8 cellular contexts compared by ENCODE assay signal in the genomic region with DNA sequence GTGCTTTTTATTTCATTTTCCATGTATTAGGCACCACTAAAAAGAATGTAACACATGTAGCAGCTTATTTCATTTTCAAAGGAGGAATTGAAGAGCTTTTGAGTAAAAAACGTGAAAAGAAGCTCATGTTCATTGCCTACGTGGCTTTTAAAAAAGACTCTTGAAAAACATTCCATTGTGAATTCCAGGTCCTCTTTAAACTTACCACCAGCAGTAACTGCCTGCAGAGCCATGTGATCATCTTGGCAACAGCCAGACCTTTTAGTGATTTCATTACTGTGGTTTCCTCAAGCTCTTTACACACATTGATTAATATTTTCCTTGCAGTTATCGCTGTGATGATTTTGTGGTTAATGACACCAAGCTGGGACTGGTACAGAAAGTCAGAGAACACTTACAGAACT. TPM values are rescaled to one million over a fixed set of nuclear protein-coding genes. Genes with fewer than 3 reads are reported as not detected.
A peak's percentile ranks its signal among the peaks of the same experiment; 100 is the strongest.
DNase-seq lines count a peak whose midpoint lies in the region; ATAC-seq and TF ChIP-seq lines count a peak whose summit lies in the region.

No MANE protein-coding gene starts in this region.

- no peaks in the 10 kb centered on the region for H3K9me3 Mint-ChIP-seq in naive thymus-derived CD4-positive, alpha-beta T cell

- no TSS peak for BruUV-seq in Panc1 (replicated peaks; lab: Mats Ljungman, UMichigan)

- H3K27me3 ChIP-seq in Panc1 (ENCODE audit: control insufficient read depth, insufficient read depth, low read length), result no peaks in the 10 kb centered on the region
- no peaks in the 10 kb centered on the region for H3K27me3 ChIP-seq in naive thymus-derived CD4-positive, alpha-beta T cell (ENCODE audit: control insufficient read depth in 2 of 2, insufficient read depth in 2 of 2, low read length in 2 of 2)

- H3K4me1 ChIP-seq in Panc1 (ENCODE audit: control insufficient read depth, insufficient read depth, low read length), result peaks cover 39% of the 10 kb centered on the region
- peaks cover 4 to 11% of the 10 kb centered on the region in 2 donors for H3K4me1 ChIP-seq in naive thymus-derived CD4-positive, alpha-beta T cell (ENCODE audit: control insufficient read depth in 2 of 2, insufficient read depth in 2 of 2, low read length in 2 of 2)

- no peak for TF ChIP-seq CTCF in Panc1 (IDR thresholded peaks at IDR 0.05)

- H3K36me3 Mint-ChIP-seq in naive thymus-derived CD4-positive, alpha-beta T cell, result peaks cover 5 to 36% (median 14%) of the 10 kb centered on the region in 5 donors

- H3K36me3 ChIP-seq in Panc1 (ENCODE audit: control insufficient read depth, insufficient read depth, low read length), result peaks cover 4% of the 10 kb centered on the region; the same call in 1 of the 2 replicates
- H3K36me3 ChIP-seq in naive thymus-derived CD4-positive, alpha-beta T cell (ENCODE audit: control insufficient read depth in 2 of 3, insufficient read depth in 3 of 3, low read length in 3 of 3), result peaks cover 0 to 23% (median 5%) of the 10 kb centered on the region in 3 experiments

- DNase-seq in GM04503 (ENCODE audit: low read depth) (peak; percentile 89), Panc1 (ENCODE audit: low read depth, low spot score) (peak; percentile 35), epithelial cell of prostate (ENCODE audit: low read depth, low spot score) (peak; percentile 75), OCI-M1 (lab: John Stamatoyannopoulos, UW) (no peak), cerebellar nuclear complex (lab: John Stamatoyannopoulos, UW) (no peak)
- peak in 1 of 9 donors; percentile 12 for DNase-seq in naive thymus-derived CD4-positive, alpha-beta T cell

- no peak overlapping the region for H3K4me3 Mint-ChIP-seq in naive thymus-derived CD4-positive, alpha-beta T cell

- H3K27ac Mint-ChIP-seq in naive thymus-derived CD4-positive, alpha-beta T cell, result peak overlapping the region in 6 of 9 donors; percentile 30 to 88 (median 66)

- POLR2A ChIA-PET in Panc1 (lab: Charles Lee), result interaction anchor here (0.8 kb wide), 1 partner anchor 32 kb away, joined by 3 read pairs; no protein-coding TSS in a partner anchor
- POLR2A ChIA-PET in naive thymus-derived CD4-positive, alpha-beta T cell (lab: Charles Lee), result interaction anchor here (0.8 to 2.2 kb wide), 4 partner anchors 28 to 66 kb away, joined by 4 to 9 read pairs (median 5); a partner anchor contains a TSS

- peaks cover 11 to 62% (median 53%) of the 10 kb centered on the region in 7 donors for H3K4me1 Mint-ChIP-seq in naive thymus-derived CD4-positive, alpha-beta T cell

- intact Hi-C loops in Panc1 (cut with micrococcal nuclease; ENCODE audit: unreplicated experiment), result no loop called here
- intact Hi-C loops in naive thymus-derived CD4-positive, alpha-beta T cell (cut with micrococcal nuclease), result loop anchor here in 1 of 2 donors (2.0 to 5.0 kb wide), 3 partner anchors 21 to 39 kb away; no protein-coding TSS in a partner anchor

- no peaks in the 10 kb centered on the region for H3K27me3 Mint-ChIP-seq in naive thymus-derived CD4-positive, alpha-beta T cell

- H3K9me3 ChIP-seq in Panc1 (ENCODE audit: control insufficient read depth, insufficient read depth, low read depth, low read length), result no peaks in the 10 kb centered on the region
- H3K9me3 ChIP-seq in naive thymus-derived CD4-positive, alpha-beta T cell (ENCODE audit: control insufficient read depth in 2 of 3, low read length in 3 of 3), result no peaks in the 10 kb centered on the region

- 0 out of 2 replicates have a peak, but pooled peaks have one; percentile 36 for ATAC-seq in Panc1
- ATAC-seq in naive thymus-derived CD4-positive, alpha-beta T cell, result no peak
- ATAC-seq in GM21528 (IDR thresholded peaks at IDR 0.05; ENCODE audit: low FRiP score, unreplicated experiment), result no peak
- ATAC-seq in GM18870 (IDR thresholded peaks at IDR 0.05; ENCODE audit: unreplicated experiment), result no peak

- peak overlapping the region; percentile 73 for H3K27ac ChIP-seq in Panc1 (ENCODE audit: low read length)
- peak overlapping the region; percentile 35 for H3K27ac ChIP-seq in epithelial cell of prostate
- no peak overlapping the region for H3K27ac ChIP-seq in naive thymus-derived CD4-positive, alpha-beta T cell (ENCODE audit: low read depth, low read length)

- in situ Hi-C loops in Panc1 (cut with HindIII; ENCODE audit: low pct_unique_long_range_greater_than_20kb, low sequenced_read_pairs), result no loop called here

- CTCF ChIA-PET in Panc1 (lab: Charles Lee), result interaction anchor here (1.0 to 1.4 kb wide), 2 partner anchors 66 to 87 kb away, joined by 4 to 5 read pairs; no protein-coding TSS in a partner anchor
- CTCF ChIA-PET in naive thymus-derived CD4-positive, alpha-beta T cell (lab: Charles Lee), result interaction anchor here (0.7 to 1.4 kb wide), 5 partner anchors 45 to 129 kb away, joined by 3 to 5 read pairs (median 3); no protein-coding TSS in a partner anchor

- no peak overlapping the region for H3K4me3 ChIP-seq in Panc1 (ENCODE audit: low read depth in 2 of 2, low read length in 2 of 2)
- H3K4me3 ChIP-seq in naive thymus-derived CD4-positive, alpha-beta T cell (ENCODE audit: low read length), result no peak overlapping the region

RNA-seq across cellular contexts. Expression of a gene that starts 43.8 kb away (rescaled TPM):
- 0.54 TPM for total RNA-seq in Panc1 (2021; ENCODE audit: unreplicated experiment)
- polyA plus RNA-seq in Panc1 (2012; ENCODE audit: insufficient read length), result 0.73 TPM
- total RNA-seq in naive thymus-derived CD4-positive, alpha-beta T cell, result 1 to 10 TPM in 4 of 5 experiments, under 1 TPM in 1; 0.94 to 3.3 (median 1.6) TPM
- polyA plus RNA-seq in naive thymus-derived CD4-positive, alpha-beta T cell, result 1 to 10 TPM; 1.0 to 2.4 TPM

RNA-seq across cellular contexts. Expression of a gene that starts 49.0 kb away (rescaled TPM):
- 51.4 TPM for total RNA-seq in Panc1 (2021; ENCODE audit: unreplicated experiment)
- 28.8 TPM for polyA plus RNA-seq in Panc1 (2012; ENCODE audit: insufficient read length)
- total RNA-seq in naive thymus-derived CD4-positive, alpha-beta T cell, result 100 to 1,000 TPM in 4 of 5 experiments, 10 to 100 TPM in 1; 64.2 to 288 (median 155) TPM
- polyA plus RNA-seq in naive thymus-derived CD4-positive, alpha-beta T cell, result 10 to 100 TPM; 53.3 to 62.8 TPM

Comparison
In these comparisons a context has a peak if more than half of its experiments do, and no peak if none do; other contexts are left out.
1. DNase-seq: peak in GM04503 (single experiment), Panc1 (single experiment) and epithelial cell of prostate (single experiment); none in OCI-M1 (single experiment) and cerebellar nuclear complex (0 of 2).